In genomic region chr18:13573750-13574149, GRCh38 we compare ENCODE assay signal across 15 cellular contexts.
DNase-seq lines count a peak whose midpoint lies in the region; ATAC-seq and TF ChIP-seq lines count a peak whose summit lies in the region.
"Had no signal": no experiment of that assay in that cellular context is flagged by ENCODE, and none has a peak within 500 bp of the region (broad histone marks: within the 10 kb centered on the region; RNA-seq: fewer than 3 reads in every experiment).

No MANE protein-coding gene starts in this region.

- H3K4me1 ChIP-seq in right atrium auricular region: peaks cover 0 to 2% of the 10 kb centered on the region in 2 donors
- no peaks in the 10 kb centered on the region for H3K4me1 ChIP-seq in right cardiac atrium (ENCODE audit: control insufficient read depth, insufficient read depth, low read length)

- H3K27ac ChIP-seq in right atrium auricular region (no peak overlapping the region), right cardiac atrium (ENCODE audit: low read length) (no peak overlapping the region)
- H3K27ac ChIP-seq: HL-60 had no signal

- intact Hi-C loops in right cardiac atrium (cut with DNase I): no loop called here

- no peak for TF ChIP-seq CTCF in right atrium auricular region (IDR thresholded peaks at IDR 0.05)

- H3K4me3 ChIP-seq in right atrium auricular region (no peak overlapping the region), right cardiac atrium (ENCODE audit: low read length) (no peak overlapping the region)
- H3K4me3 ChIP-seq: GM12878 had no signal

- 95% methylated on average over 7 of the region's 7 CpGs for WGBS in right cardiac atrium

- no peaks in the 10 kb centered on the region for H3K36me3 ChIP-seq in right atrium auricular region

- no peaks in the 10 kb centered on the region for H3K9me3 ChIP-seq in right atrium auricular region
- H3K9me3 ChIP-seq in right cardiac atrium (ENCODE audit: control insufficient read depth, low read length): no peaks in the 10 kb centered on the region

- DNase-seq in right atrium auricular region (ENCODE audit: low spot score) (peak; percentile 23), right cardiac atrium (no peak), myocyte (ENCODE audit: low read depth) (peak; percentile 47), T1000 (lab: John Stamatoyannopoulos, UW) (no peak), HK-2 (ENCODE audit: unreplicated experiment) (no peak)
- DNase-seq in activated CD8-positive, alpha-beta memory T cell treated with anti-CD3 and anti-CD28 coated beads, Interleukin-2, amount 50 U/mL, for 48 hours: peak; percentile 37
- DNase-seq in activated CD4-positive, alpha-beta T cell treated with anti-CD3 and anti-CD28 coated beads, Interleukin-2, amount 50 U/mL, for 4 hours: no peak
- DNase-seq: C1 segment of cervical spinal cord; Calu3; CD4-positive, alpha-beta T cell; DMS 273 treated with DMSO at 0.1 percent for 48 hours; HCEC 1CT; HFFc6 had no signal

- no peak for ATAC-seq in right cardiac atrium
- ATAC-seq: GM12878 had no signal

- H3K27me3 ChIP-seq in right atrium auricular region (no peaks in the 10 kb centered on the region), right cardiac atrium (ENCODE audit: control insufficient read depth, insufficient read depth) (no peaks in the 10 kb centered on the region)

Comparison
In these comparisons a context has a peak if more than half of its experiments do, and no peak if none do; other contexts are left out.
1. DNase-seq: peak in right atrium auricular region (single experiment), activated CD8-positive, alpha-beta memory T cell treated with anti-CD3 and anti-CD28 coated beads, Interleukin-2, amount 50 U/mL, for 48 hours (single experiment) and myocyte (single experiment); none in right cardiac atrium (0 of 3), activated CD4-positive, alpha-beta T cell treated with anti-CD3 and anti-CD28 coated beads, Interleukin-2, amount 50 U/mL, for 4 hours (0 of 2), T1000 (single experiment) and HK-2 (single experiment).